ENCODE assay signal across 13 cellular contexts in genomic region chr18:23279931-23280330, GRCh38.
"Had no signal": no experiment of that assay in that cellular context is flagged by ENCODE, and none has a peak within 500 bp of the region (broad histone marks: within the 10 kb centered on the region; RNA-seq: fewer than 3 reads in every experiment).

No MANE protein-coding gene starts in this region.

- H3K4me1 Mint-ChIP-seq: memory B cell had no signal

- H3K27ac Mint-ChIP-seq: activated CD4-positive, alpha-beta T cell treated with anti-CD3 and anti-CD28 coated beads, Interleukin-2, amount 10 ng/mL, durations not matched to agents 24 days and 14 days; activated naive CD8-positive, alpha-beta T cell; memory B cell; stimulated activated effector memory CD8-positive, alpha-beta T cell treated with anti-CD3 and anti-CD28 coated beads, Interleukin-12 subunit alpha, Interleukin-12 subunit beta, amount 100 ng/mL, for 72 hours had no signal

- H3K36me3 ChIP-seq: esophagus squamous epithelium, tibial artery, vagina had no signal

- H3K9me3 ChIP-seq: tibial artery, vagina had no signal

- H3K4me1 ChIP-seq: parathyroid adenoma, vagina had no signal

- H3K27ac ChIP-seq: parathyroid adenoma, tibial artery, vagina had no signal

- H3K9me3 Mint-ChIP-seq: memory B cell; stimulated activated effector memory CD8-positive, alpha-beta T cell treated with anti-CD3 and anti-CD28 coated beads, Interleukin-12 subunit alpha, Interleukin-12 subunit beta, amount 100 ng/mL, for 72 hours had no signal

- ATAC-seq: stimulated activated effector memory CD8-positive, alpha-beta T cell treated with anti-CD3 and anti-CD28 coated beads, Interleukin-12 subunit alpha, Interleukin-12 subunit beta, amount 100 ng/mL, for 72 hours had no signal

- H3K36me3 Mint-ChIP-seq: stimulated activated effector memory CD8-positive, alpha-beta T cell treated with anti-CD3 and anti-CD28 coated beads, Interleukin-12 subunit alpha, Interleukin-12 subunit beta, amount 100 ng/mL, for 72 hours had no signal

- H3K27me3 Mint-ChIP-seq: activated CD4-positive, alpha-beta T cell treated with anti-CD3 and anti-CD28 coated beads, Interleukin-2, amount 10 ng/mL, durations not matched to agents 24 days and 14 days; activated naive CD8-positive, alpha-beta T cell had no signal

- H3K9ac ChIP-seq: parathyroid adenoma had no signal

- H3K79me2 ChIP-seq: parathyroid adenoma had no signal

- H3K4me3 Mint-ChIP-seq: activated CD4-positive, alpha-beta T cell treated with anti-CD3 and anti-CD28 coated beads, Interleukin-2, amount 10 ng/mL, durations not matched to agents 24 days and 14 days; activated naive CD8-positive, alpha-beta T cell; memory B cell; stimulated activated effector memory CD8-positive, alpha-beta T cell treated with anti-CD3 and anti-CD28 coated beads, Interleukin-12 subunit alpha, Interleukin-12 subunit beta, amount 100 ng/mL, for 72 hours had no signal

- H3K4me3 ChIP-seq: esophagus squamous epithelium, tibial artery, vagina had no signal

- DNase-seq: activated CD4-positive, alpha-beta T cell treated with anti-CD3 and anti-CD28 coated beads, Interleukin-2, amount 10 ng/mL, durations not matched to agents 24 days and 14 days; activated effector memory CD4-positive, alpha-beta T cell treated with Interleukin-2 at 50 U/mL for 16 hours; esophagus squamous epithelium; foreskin fibroblast; head of caudate nucleus; small intestine; SW 1271; tibial artery had no signal

- H3K27me3 ChIP-seq: esophagus squamous epithelium, tibial artery, vagina had no signal

- H2AFZ ChIP-seq: parathyroid adenoma had no signal
